1 cellular context compared by ENCODE assay signal in the genomic region with DNA sequence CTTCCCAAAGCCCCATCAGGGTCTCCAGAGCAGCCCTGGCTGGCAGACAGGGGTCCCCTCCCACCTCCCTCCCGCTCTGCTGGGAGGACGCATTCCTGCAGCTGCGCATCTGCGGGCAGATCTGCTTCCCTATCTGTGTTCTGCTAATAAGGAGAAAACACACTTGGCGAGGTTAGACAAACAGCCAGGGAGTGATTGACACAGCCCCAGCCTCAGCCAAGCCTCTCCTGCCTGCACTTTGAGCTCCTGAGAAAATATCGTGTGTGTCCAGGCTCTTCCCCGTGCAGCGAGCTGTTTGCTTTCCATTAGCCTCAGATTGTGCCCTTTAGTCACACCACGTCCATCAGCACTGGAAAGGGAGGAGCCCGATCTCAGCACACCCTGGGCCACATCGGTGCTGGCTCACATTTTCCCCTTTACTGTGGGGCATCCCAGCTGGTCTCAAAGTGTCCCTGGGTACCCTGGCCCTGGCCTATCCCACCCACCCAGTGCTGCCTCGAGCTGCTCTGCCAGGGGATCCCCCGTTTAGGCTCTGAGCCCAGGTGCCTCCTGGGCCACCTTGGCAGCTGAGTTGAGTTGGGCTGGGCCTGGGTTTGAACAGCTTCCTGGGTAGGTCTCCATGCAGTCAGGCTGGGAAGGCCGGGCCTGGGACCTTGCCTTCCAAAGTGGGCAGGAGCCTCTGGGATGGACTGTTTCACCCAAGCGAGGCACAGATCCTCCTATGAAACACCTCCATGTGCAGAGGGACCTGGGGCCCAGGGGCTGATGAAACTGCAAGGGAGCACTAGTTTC.
TF ChIP-seq lines count a peak whose summit lies in the region.

No MANE protein-coding gene starts in this region.

TF ChIP-seq in HepG2, 621 proteins besides CTCF, POLR2A, EP300 and RAD21 (continued from another document and continues in another):
- TF ChIP-seq, protein P1, sequence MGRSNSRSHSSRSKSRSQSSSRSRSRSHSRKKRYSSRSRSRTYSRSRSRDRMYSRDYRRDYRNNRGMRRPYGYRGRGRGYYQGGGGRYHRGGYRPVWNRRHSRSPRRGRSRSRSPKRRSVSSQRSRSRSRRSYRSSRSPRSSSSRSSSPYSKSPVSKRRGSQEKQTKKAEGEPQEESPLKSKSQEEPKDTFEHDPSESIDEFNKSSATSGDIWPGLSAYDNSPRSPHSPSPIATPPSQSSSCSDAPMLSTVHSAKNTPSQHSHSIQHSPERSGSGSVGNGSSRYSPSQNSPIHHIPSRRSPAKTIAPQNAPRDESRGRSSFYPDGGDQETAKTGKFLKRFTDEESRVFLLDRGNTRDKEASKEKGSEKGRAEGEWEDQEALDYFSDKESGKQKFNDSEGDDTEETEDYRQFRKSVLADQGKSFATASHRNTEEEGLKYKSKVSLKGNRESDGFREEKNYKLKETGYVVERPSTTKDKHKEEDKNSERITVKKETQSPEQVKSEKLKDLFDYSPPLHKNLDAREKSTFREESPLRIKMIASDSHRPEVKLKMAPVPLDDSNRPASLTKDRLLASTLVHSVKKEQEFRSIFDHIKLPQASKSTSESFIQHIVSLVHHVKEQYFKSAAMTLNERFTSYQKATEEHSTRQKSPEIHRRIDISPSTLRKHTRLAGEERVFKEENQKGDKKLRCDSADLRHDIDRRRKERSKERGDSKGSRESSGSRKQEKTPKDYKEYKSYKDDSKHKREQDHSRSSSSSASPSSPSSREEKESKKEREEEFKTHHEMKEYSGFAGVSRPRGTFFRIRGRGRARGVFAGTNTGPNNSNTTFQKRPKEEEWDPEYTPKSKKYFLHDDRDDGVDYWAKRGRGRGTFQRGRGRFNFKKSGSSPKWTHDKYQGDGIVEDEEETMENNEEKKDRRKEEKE (IDR thresholded peaks at IDR 0.05): no peak
- TF ChIP-seq DPF2 (CRISPR knock-in tag; IDR thresholded peaks at IDR 0.05; ENCODE audit: borderline replicate concordance, low read depth) (no peak), ZNF441 (CRISPR knock-in tag; IDR thresholded peaks at IDR 0.05; ENCODE audit: borderline replicate concordance) (no peak; the same call in 1 of the 2 replicates), DR1 (CRISPR knock-in tag; IDR thresholded peaks at IDR 0.05) (no peak; the same call in 1 of the 2 replicates), AGO2 (optimal IDR thresholded peaks at IDR 0.05; ENCODE audit: low read depth, low read length) (no peak), PPARG (CRISPR knock-in tag; conservative IDR thresholded peaks at IDR 0.05) (0 out of 2 replicates have a peak, but pooled peaks have one; percentile 35), GATAD2A (CRISPR knock-in tag; IDR thresholded peaks at IDR 0.05) (peak; percentile 76), ZFP36L2 (CRISPR knock-in tag; IDR thresholded peaks at IDR 0.05) (no peak), CENPX (CRISPR knock-in tag; IDR thresholded peaks at IDR 0.05) (no peak), DNMT1 (CRISPR knock-in tag; IDR thresholded peaks at IDR 0.05) (no peak), ZNF335 (CRISPR knock-in tag; IDR thresholded peaks at IDR 0.05) (no peak), ARNT2 (CRISPR knock-in tag; IDR thresholded peaks at IDR 0.05; ENCODE audit: low read depth) (no peak), RCOR2 (CRISPR knock-in tag; IDR thresholded peaks at IDR 0.05) (no peak), GZF1 (CRISPR knock-in tag; IDR thresholded peaks at IDR 0.05) (no peak), MLLT10 (CRISPR knock-in tag; IDR thresholded peaks at IDR 0.05) (no peak), ZNF34 (CRISPR knock-in tag; IDR thresholded peaks at IDR 0.05; ENCODE audit: borderline replicate concordance) (no peak)
- TF ChIP-seq, protein P2, sequence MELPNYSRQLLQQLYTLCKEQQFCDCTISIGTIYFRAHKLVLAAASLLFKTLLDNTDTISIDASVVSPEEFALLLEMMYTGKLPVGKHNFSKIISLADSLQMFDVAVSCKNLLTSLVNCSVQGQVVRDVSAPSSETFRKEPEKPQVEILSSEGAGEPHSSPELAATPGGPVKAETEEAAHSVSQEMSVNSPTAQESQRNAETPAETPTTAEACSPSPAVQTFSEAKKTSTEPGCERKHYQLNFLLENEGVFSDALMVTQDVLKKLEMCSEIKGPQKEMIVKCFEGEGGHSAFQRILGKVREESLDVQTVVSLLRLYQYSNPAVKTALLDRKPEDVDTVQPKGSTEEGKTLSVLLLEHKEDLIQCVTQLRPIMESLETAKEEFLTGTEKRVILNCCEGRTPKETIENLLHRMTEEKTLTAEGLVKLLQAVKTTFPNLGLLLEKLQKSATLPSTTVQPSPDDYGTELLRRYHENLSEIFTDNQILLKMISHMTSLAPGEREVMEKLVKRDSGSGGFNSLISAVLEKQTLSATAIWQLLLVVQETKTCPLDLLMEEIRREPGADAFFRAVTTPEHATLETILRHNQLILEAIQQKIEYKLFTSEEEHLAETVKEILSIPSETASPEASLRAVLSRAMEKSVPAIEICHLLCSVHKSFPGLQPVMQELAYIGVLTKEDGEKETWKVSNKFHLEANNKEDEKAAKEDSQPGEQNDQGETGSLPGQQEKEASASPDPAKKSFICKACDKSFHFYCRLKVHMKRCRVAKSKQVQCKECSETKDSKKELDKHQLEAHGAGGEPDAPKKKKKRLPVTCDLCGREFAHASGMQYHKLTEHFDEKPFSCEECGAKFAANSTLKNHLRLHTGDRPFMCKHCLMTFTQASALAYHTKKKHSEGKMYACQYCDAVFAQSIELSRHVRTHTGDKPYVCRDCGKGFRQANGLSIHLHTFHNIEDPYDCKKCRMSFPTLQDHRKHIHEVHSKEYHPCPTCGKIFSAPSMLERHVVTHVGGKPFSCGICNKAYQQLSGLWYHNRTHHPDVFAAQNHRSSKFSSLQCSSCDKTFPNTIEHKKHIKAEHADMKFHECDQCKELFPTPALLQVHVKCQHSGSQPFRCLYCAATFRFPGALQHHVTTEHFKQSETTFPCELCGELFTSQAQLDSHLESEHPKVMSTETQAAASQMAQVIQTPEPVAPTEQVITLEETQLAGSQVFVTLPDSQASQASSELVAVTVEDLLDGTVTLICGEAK (IDR thresholded peaks at IDR 0.05): no peak
- TF ChIP-seq, protein P2 (CRISPR knock-in tag; IDR thresholded peaks at IDR 0.05): no peak
- TF ChIP-seq, protein P3, sequence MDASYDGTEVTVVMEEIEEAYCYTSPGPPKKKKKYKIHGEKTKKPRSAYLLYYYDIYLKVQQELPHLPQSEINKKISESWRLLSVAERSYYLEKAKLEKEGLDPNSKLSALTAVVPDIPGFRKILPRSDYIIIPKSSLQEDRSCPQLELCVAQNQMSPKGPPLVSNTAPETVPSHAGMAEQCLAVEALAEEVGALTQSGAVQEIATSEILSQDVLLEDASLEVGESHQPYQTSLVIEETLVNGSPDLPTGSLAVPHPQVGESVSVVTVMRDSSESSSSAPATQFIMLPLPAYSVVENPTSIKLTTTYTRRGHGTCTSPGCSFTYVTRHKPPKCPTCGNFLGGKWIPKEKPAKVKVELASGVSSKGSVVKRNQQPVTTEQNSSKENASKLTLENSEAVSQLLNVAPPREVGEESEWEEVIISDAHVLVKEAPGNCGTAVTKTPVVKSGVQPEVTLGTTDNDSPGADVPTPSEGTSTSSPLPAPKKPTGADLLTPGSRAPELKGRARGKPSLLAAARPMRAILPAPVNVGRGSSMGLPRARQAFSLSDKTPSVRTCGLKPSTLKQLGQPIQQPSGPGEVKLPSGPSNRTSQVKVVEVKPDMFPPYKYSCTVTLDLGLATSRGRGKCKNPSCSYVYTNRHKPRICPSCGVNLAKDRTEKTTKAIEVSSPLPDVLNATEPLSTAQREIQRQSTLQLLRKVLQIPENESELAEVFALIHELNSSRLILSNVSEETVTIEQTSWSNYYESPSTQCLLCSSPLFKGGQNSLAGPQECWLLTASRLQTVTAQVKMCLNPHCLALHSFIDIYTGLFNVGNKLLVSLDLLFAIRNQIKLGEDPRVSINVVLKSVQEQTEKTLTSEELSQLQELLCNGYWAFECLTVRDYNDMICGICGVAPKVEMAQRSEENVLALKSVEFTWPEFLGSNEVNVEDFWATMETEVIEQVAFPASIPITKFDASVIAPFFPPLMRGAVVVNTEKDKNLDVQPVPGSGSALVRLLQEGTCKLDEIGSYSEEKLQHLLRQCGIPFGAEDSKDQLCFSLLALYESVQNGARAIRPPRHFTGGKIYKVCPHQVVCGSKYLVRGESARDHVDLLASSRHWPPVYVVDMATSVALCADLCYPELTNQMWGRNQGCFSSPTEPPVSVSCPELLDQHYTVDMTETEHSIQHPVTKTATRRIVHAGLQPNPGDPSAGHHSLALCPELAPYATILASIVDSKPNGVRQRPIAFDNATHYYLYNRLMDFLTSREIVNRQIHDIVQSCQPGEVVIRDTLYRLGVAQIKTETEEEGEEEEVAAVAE (CRISPR knock-in tag; IDR thresholded peaks at IDR 0.05; ENCODE audit: borderline replicate concordance): 0 out of 2 replicates have a peak, but pooled peaks have one; percentile 36
- TF ChIP-seq, protein P4, sequence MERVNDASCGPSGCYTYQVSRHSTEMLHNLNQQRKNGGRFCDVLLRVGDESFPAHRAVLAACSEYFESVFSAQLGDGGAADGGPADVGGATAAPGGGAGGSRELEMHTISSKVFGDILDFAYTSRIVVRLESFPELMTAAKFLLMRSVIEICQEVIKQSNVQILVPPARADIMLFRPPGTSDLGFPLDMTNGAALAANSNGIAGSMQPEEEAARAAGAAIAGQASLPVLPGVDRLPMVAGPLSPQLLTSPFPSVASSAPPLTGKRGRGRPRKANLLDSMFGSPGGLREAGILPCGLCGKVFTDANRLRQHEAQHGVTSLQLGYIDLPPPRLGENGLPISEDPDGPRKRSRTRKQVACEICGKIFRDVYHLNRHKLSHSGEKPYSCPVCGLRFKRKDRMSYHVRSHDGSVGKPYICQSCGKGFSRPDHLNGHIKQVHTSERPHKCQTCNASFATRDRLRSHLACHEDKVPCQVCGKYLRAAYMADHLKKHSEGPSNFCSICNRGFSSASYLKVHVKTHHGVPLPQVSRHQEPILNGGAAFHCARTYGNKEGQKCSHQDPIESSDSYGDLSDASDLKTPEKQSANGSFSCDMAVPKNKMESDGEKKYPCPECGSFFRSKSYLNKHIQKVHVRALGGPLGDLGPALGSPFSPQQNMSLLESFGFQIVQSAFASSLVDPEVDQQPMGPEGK (CRISPR knock-in tag; IDR thresholded peaks at IDR 0.05): peak; percentile 41; the same call in 1 of the 2 replicates
- TF ChIP-seq, protein P5, sequence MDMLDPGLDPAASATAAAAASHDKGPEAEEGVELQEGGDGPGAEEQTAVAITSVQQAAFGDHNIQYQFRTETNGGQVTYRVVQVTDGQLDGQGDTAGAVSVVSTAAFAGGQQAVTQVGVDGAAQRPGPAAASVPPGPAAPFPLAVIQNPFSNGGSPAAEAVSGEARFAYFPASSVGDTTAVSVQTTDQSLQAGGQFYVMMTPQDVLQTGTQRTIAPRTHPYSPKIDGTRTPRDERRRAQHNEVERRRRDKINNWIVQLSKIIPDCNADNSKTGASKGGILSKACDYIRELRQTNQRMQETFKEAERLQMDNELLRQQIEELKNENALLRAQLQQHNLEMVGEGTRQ (IDR thresholded peaks at IDR 0.05; ENCODE audit: low read depth, low read length): no peak
- TF ChIP-seq, protein P5 (CRISPR knock-in tag; IDR thresholded peaks at IDR 0.05; ENCODE audit: borderline replicate concordance): no peak
- TF ChIP-seq, protein P6, sequence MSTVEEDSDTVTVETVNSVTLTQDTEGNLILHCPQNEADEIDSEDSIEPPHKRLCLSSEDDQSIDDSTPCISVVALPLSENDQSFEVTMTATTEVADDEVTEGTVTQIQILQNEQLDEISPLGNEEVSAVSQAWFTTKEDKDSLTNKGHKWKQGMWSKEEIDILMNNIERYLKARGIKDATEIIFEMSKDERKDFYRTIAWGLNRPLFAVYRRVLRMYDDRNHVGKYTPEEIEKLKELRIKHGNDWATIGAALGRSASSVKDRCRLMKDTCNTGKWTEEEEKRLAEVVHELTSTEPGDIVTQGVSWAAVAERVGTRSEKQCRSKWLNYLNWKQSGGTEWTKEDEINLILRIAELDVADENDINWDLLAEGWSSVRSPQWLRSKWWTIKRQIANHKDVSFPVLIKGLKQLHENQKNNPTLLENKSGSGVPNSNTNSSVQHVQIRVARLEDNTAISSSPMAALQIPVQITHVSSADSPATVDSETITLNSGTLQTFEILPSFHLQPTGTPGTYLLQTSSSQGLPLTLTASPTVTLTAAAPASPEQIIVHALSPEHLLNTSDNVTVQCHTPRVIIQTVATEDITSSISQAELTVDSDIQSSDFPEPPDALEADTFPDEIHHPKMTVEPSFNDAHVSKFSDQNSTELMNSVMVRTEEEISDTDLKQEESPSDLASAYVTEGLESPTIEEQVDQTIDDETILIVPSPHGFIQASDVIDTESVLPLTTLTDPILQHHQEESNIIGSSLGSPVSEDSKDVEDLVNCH (CRISPR knock-in tag; IDR thresholded peaks at IDR 0.05): no peak
- TF ChIP-seq, protein P7, sequence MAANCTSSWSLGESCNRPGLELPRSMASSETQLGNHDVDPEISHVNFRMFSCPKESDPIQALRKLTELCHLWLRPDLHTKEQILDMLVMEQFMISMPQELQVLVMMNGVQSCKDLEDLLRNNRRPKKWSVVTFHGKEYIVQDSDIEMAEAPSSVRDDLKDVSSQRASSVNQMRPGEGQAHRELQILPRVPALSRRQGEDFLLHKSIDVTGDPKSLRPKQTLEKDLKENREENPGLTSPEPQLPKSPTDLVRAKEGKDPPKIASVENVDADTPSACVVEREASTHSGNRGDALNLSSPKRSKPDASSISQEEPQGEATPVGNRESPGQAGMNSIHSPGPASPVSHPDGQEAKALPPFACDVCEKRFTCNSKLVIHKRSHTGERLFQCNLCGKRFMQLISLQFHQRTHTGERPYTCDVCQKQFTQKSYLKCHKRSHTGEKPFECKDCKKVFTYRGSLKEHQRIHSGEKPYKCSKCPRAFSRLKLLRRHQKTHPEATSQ (CRISPR knock-in tag; IDR thresholded peaks at IDR 0.05; ENCODE audit: borderline replicate concordance): 0 out of 2 replicates have a peak, but pooled peaks have one; percentile 9
